ENCODE assay signal across 8 cellular contexts in the genomic region with DNA sequence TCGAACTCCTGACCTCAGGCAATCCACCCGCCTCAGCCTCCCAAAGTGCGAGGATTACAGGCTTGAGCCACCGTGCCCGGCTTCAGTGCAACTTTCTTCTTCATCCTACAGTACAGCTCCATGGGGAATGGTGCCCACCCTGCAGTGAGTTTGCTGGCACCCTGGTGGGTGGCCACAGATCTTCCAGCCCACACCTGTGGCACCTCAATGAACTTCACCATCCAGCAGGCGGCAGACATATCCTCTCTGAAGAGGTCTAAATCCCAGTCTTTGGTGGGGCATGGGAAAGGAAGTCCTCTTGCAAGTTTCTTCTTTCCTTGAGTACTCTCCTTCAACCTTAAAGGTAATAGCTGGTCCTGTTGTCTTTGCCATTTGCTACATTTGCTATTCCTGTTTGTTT. TPM values are rescaled to one million over a fixed set of nuclear protein-coding genes. Genes with fewer than 3 reads are reported as not detected.
DNase-seq lines count a peak whose midpoint lies in the region; ATAC-seq, FAIRE-seq and TF ChIP-seq lines count a peak whose summit lies in the region.

No MANE protein-coding gene starts in this region.

- H3K27me3 ChIP-seq in HepG2 (ENCODE audit: control insufficient read depth in 1 of 2, insufficient read depth in 2 of 2, low read length in 2 of 2) (no peaks in the 10 kb centered on the region), right lobe of liver (no peaks in the 10 kb centered on the region)

- TF ChIP-seq POLR2A in HepG2 (IDR thresholded peaks at IDR 0.05; ENCODE audit: insufficient read depth in 1 of 2, low read depth in 2 of 2, low read length in 2 of 2) (no peak), right lobe of liver (IDR thresholded peaks at IDR 0.05) (no peak)

- no peak for TF ChIP-seq RAD21 in HepG2 (CRISPR knock-in tag; IDR thresholded peaks at IDR 0.05)

- POLR2A ChIA-PET in HepG2 (lab: Yijun Ruan, JAX) = interaction anchor here (1.2 kb wide), 1 partner anchor 252 kb away, joined by 3 read pairs; no protein-coding TSS in a partner anchor

- BruUV-seq in HepG2 (replicated peaks; lab: Mats Ljungman, UMichigan) = no TSS peak

- peaks cover 3 to 6% of the 10 kb centered on the region in 2 donors for H3K4me1 Mint-ChIP-seq in effector memory CD8-positive, alpha-beta T cell (ENCODE audit: low read depth in 2 of 2)
- peaks cover 3% of the 10 kb centered on the region for H3K4me1 Mint-ChIP-seq in type B pancreatic cell (ENCODE audit: unreplicated experiment)

- H3K4me2 ChIP-seq in HepG2 (ENCODE audit: low read depth, low read length) = peak overlapping the region; percentile 63; the same call in 1 of the 2 replicates

- peak overlapping the region; percentile 42 for H2AFZ ChIP-seq in HepG2 (ENCODE audit: low read length)

- ATAC-seq in HepG2 = peak; percentile 70
- no peak for ATAC-seq in right lobe of liver
- no peak for ATAC-seq in effector memory CD8-positive, alpha-beta T cell (replicated peaks)

- H3K9ac ChIP-seq in HepG2 (ENCODE audit: insufficient read depth, low read depth, low read length) = no peak overlapping the region

- no peaks in the 10 kb centered on the region for H3K9me3 Mint-ChIP-seq in effector memory CD8-positive, alpha-beta T cell
- H3K9me3 Mint-ChIP-seq in type B pancreatic cell = no peaks in the 10 kb centered on the region

- no peaks in the 10 kb centered on the region for H3K79me2 ChIP-seq in HepG2 (ENCODE audit: insufficient read depth, low read length)

- in situ Hi-C loops in HepG2 (cut with HindIII; ENCODE audit: extremely low pct_ligation_motif_present, low pct_unique_long_range_greater_than_20kb) = no loop called here

- no peak for FAIRE-seq in HepG2 (lab: Jason Lieb, UNC)

- H3K36me3 ChIP-seq in HepG2 (replicated peaks in 1 of 2; ENCODE audit: control insufficient read depth in 1 of 2, insufficient read depth in 2 of 2, low read length in 2 of 2) (no peaks in the 10 kb centered on the region), right lobe of liver (no peaks in the 10 kb centered on the region)

- CTCF ChIA-PET in HepG2 (lab: Yijun Ruan, JAX; ENCODE audit: low intra/inter-chr PET ratio, low total read pairs) = interaction anchor here (1.0 to 1.3 kb wide), 2 partner anchors 72 to 191 kb away, joined by 3 read pairs; no protein-coding TSS in a partner anchor

- H3K4me3 ChIP-seq in HepG2 (replicated peaks in 1 of 3; ENCODE audit: insufficient read depth in 1 of 3, low read depth in 2 of 3, low read length in 3 of 3) (peak overlapping the region in 1 of 3 experiments; percentile 64; a peak in 2 of 6 replicates), right lobe of liver (no peak overlapping the region)

- TF ChIP-seq EP300 in HepG2 (IDR thresholded peaks at IDR 0.05; ENCODE audit: low read depth in 2 of 2, low read length in 2 of 2) (no peak), HepG2 (CRISPR knock-in tag; IDR thresholded peaks at IDR 0.05; ENCODE audit: borderline replicate concordance) (no peak)

- 74% methylated on average over 6 of the region's 6 CpGs for WGBS in HepG2 (ENCODE audit: low lambda C conversion rate)
- 78% methylated on average over 5 of the region's 6 CpGs for WGBS in right lobe of liver (ENCODE audit: insufficient coverage, low coverage, low lambda C conversion rate, missing lambda C conversion rate)

- 0 out of 2 replicates have a peak, but pooled peaks have one; percentile 37 for TF ChIP-seq CTCF in HepG2 (CRISPR knock-in tag; IDR thresholded peaks at IDR 0.05)
- TF ChIP-seq CTCF in right lobe of liver (IDR thresholded peaks at IDR 0.05) = no peak
- no peak for TF ChIP-seq CTCF in type B pancreatic cell (conservative IDR thresholded peaks at IDR 0.05)

- no peak overlapping the region for H3K27ac ChIP-seq in HepG2 (ENCODE audit: extremely low read length, insufficient read depth, low read length)
- no peak overlapping the region for H3K27ac ChIP-seq in right lobe of liver

- H3K4me3 Mint-ChIP-seq in effector memory CD8-positive, alpha-beta T cell = peak overlapping the region; percentile 69 to 73
- peak overlapping the region; percentile 82 for H3K4me3 Mint-ChIP-seq in type B pancreatic cell

- H3K4me1 ChIP-seq in HepG2 (ENCODE audit: insufficient read depth, low read length) = peaks cover 18% of the 10 kb centered on the region; the same call in 1 of the 2 replicates
- H3K4me1 ChIP-seq in right lobe of liver = no peaks in the 10 kb centered on the region

- H3K27ac Mint-ChIP-seq in effector memory CD8-positive, alpha-beta T cell = peak overlapping the region in 1 of 2 donors; percentile 44
- H3K27ac Mint-ChIP-seq in type B pancreatic cell = peak overlapping the region; percentile 55

- no peaks in the 10 kb centered on the region for H3K9me3 ChIP-seq in HepG2 (ENCODE audit: low read length)
- H3K9me3 ChIP-seq in right lobe of liver = no peaks in the 10 kb centered on the region

- H3K36me3 Mint-ChIP-seq in effector memory CD8-positive, alpha-beta T cell (ENCODE audit: insufficient read depth) = no peaks in the 10 kb centered on the region
- H3K36me3 Mint-ChIP-seq in type B pancreatic cell = no peaks in the 10 kb centered on the region

- intact Hi-C loops in HepG2 (cut with micrococcal nuclease; ENCODE audit: unreplicated experiment) (loop anchor here (5.0 kb wide), 2 partner anchors 101 to 351 kb away; a partner anchor contains a TSS), right lobe of liver (cut with DNase I) (no loop called here)

- DNase-seq in HepG2 (ENCODE audit: low spot score) = no peak
- DNase-seq in right lobe of liver = no peak
- peak; percentile 35 for DNase-seq in RPMI8226
- DNase-seq in effector memory CD8-positive, alpha-beta T cell = no peak
- DNase-seq in type B pancreatic cell (ENCODE audit: extremely low spot score, unreplicated experiment) = no peak
- DNase-seq in stimulated activated CD4-positive, alpha-beta T cell treated with anti-CD3 and anti-CD28 coated beads, Interleukin-2, amount 100 ng/mL, for 48 hours = no peak
- no peak for DNase-seq in OCI-M1 (lab: John Stamatoyannopoulos, UW)
- no peak for DNase-seq in NCI-H2029 treated with DMSO at 0.1 percent for 48 hours (lab: John Stamatoyannopoulos, UW)

- H3K27me3 Mint-ChIP-seq in effector memory CD8-positive, alpha-beta T cell = peaks cover 2 to 20% of the 10 kb centered on the region in 2 donors
- H3K27me3 Mint-ChIP-seq in type B pancreatic cell = no peaks in the 10 kb centered on the region

- no peaks in the 10 kb centered on the region for H4K20me1 ChIP-seq in HepG2 (ENCODE audit: insufficient read depth, low read length)

RNA-seq across cellular contexts. Expression of a gene that starts 18.1 kb away (rescaled TPM):
- total RNA-seq in HepG2 (2016; rRNA removed; fragmentation: Illumina TruSeq; extraction: Trizol) = 3.7 and 4.7 TPM in 2 replicates
- total RNA-seq in HepG2 (2016; cell fraction: cytosol; rRNA removed; fragmentation: Illumina TruSeq; extraction: Trizol; ENCODE audit: low read depth) = 3.4 and 3.6 TPM in 2 replicates
- total RNA-seq in HepG2 (2016; cell fraction: insoluble cytoplasmic fraction; rRNA removed; fragmentation: Illumina TruSeq; extraction: Trizol) = 3.7 and 5.2 TPM in 2 replicates
- 3.3 and 3.9 TPM in 2 replicates for total RNA-seq in HepG2 (2016; cell fraction: membrane; rRNA removed; fragmentation: Illumina TruSeq; extraction: Trizol)
- total RNA-seq in HepG2 (2016; cell fraction: nucleus; rRNA removed; fragmentation: Illumina TruSeq; extraction: Trizol) = 2.2 and 2.4 TPM in 2 replicates
- 0.82 and 1.3 TPM in 2 replicates for polyA plus RNA-seq in HepG2 (2011; rRNA removed)
- polyA plus RNA-seq in HepG2 (2011; cell fraction: cytosol; rRNA removed) = 0.40 and 0.60 TPM in 2 replicates
- polyA plus RNA-seq in HepG2 (2011; cell fraction: nucleus; rRNA removed) = 0.29 and 0.38 TPM in 2 replicates
- polyA plus RNA-seq in HepG2 (2012) = 0.62 and 1.0 TPM in 2 replicates
- 0.27 and 0.38 TPM in 2 replicates for polyA plus RNA-seq in HepG2 (2016; cell fraction: cytosol; fragmentation: Illumina TruSeq; extraction: Trizol; ENCODE audit: low read depth)
- polyA plus RNA-seq in HepG2 (2016; cell fraction: insoluble cytoplasmic fraction; fragmentation: Illumina TruSeq; extraction: Trizol; ENCODE audit: low read depth) = 2.6 and 3.1 TPM in 2 replicates
- polyA plus RNA-seq in HepG2 (2016; cell fraction: membrane; fragmentation: Illumina TruSeq; extraction: Trizol; ENCODE audit: low read depth) = 0.57 and 0.73 TPM in 2 replicates
- polyA plus RNA-seq in HepG2 (2016; cell fraction: nucleus; fragmentation: Illumina TruSeq; extraction: Trizol; ENCODE audit: insufficient read depth, low read depth) = 2.7 and 3.0 TPM in 2 replicates
- polyA minus RNA-seq in HepG2 (2011; rRNA and poly(A)+ RNA removed; ENCODE audit: low replicate concordance) = 1.1 and 7.0 TPM in 2 replicates
- 1.2 and 1.4 TPM in 2 replicates for polyA minus RNA-seq in HepG2 (2011; cell fraction: cytosol; rRNA and poly(A)+ RNA removed)
- 2.2 and 2.4 TPM in 2 replicates for polyA minus RNA-seq in HepG2 (2011; cell fraction: nucleus; rRNA and poly(A)+ RNA removed)
- 1 to 10 TPM; 1.6 to 3.4 (median 2.3) TPM for total RNA-seq in right lobe of liver
- 5.4 and 9.5 TPM in 2 replicates for total RNA-seq in type B pancreatic cell (ENCODE audit: low replicate concordance)

RNA-seq across cellular contexts. Expression of a gene that starts 56.3 kb away (rescaled TPM):
- total RNA-seq in HepG2 (2016; rRNA removed; fragmentation: Illumina TruSeq; extraction: Trizol) (0.01 and 0.02 TPM in 2 replicates), right lobe of liver (not detected), type B pancreatic cell (ENCODE audit: low replicate concordance) (0.74 and 1.9 TPM in 2 replicates)
- total RNA-seq in HepG2 (2016; cell fraction: cytosol; rRNA removed; fragmentation: Illumina TruSeq; extraction: Trizol; ENCODE audit: low read depth) = under 0.01 TPM in 1 of 2 replicates, not detected in the other
- 0.02 and 0.03 TPM in 2 replicates for total RNA-seq in HepG2 (2016; cell fraction: insoluble cytoplasmic fraction; rRNA removed; fragmentation: Illumina TruSeq; extraction: Trizol)
- total RNA-seq in HepG2 (2016; cell fraction: membrane; rRNA removed; fragmentation: Illumina TruSeq; extraction: Trizol) = under 0.01 TPM in 1 of 2 replicates, not detected in the other
- total RNA-seq in HepG2 (2016; cell fraction: nucleus; rRNA removed; fragmentation: Illumina TruSeq; extraction: Trizol) = not detected in 2 replicates
- under 0.01 TPM in 1 of 2 replicates, not detected in the other for polyA plus RNA-seq in HepG2 (2011; rRNA removed)
- polyA plus RNA-seq in HepG2 (2011; cell fraction: cytosol; rRNA removed) = not detected in 2 replicates
- polyA plus RNA-seq in HepG2 (2011; cell fraction: nucleus; rRNA removed) = 0.02 TPM in 1 of 2 replicates, not detected in the other
- not detected in 2 replicates for polyA plus RNA-seq in HepG2 (2012)
- not detected in 2 replicates for polyA plus RNA-seq in HepG2 (2016; cell fraction: cytosol; fragmentation: Illumina TruSeq; extraction: Trizol; ENCODE audit: low read depth)
- polyA plus RNA-seq in HepG2 (2016; cell fraction: insoluble cytoplasmic fraction; fragmentation: Illumina TruSeq; extraction: Trizol; ENCODE audit: low read depth) = 0.02 TPM in 1 of 2 replicates, not detected in the other
- 0.01 TPM in 1 of 2 replicates, not detected in the other for polyA plus RNA-seq in HepG2 (2016; cell fraction: membrane; fragmentation: Illumina TruSeq; extraction: Trizol; ENCODE audit: low read depth)
- 0.03 TPM in 1 of 2 replicates, not detected in the other for polyA plus RNA-seq in HepG2 (2016; cell fraction: nucleus; fragmentation: Illumina TruSeq; extraction: Trizol; ENCODE audit: insufficient read depth, low read depth)
- not detected in 2 replicates for polyA minus RNA-seq in HepG2 (2011; rRNA and poly(A)+ RNA removed; ENCODE audit: low replicate concordance)
- not detected in 2 replicates for polyA minus RNA-seq in HepG2 (2011; cell fraction: cytosol; rRNA and poly(A)+ RNA removed)
- not detected in 2 replicates for polyA minus RNA-seq in HepG2 (2011; cell fraction: nucleus; rRNA and poly(A)+ RNA removed)
